In the genomic region with DNA sequence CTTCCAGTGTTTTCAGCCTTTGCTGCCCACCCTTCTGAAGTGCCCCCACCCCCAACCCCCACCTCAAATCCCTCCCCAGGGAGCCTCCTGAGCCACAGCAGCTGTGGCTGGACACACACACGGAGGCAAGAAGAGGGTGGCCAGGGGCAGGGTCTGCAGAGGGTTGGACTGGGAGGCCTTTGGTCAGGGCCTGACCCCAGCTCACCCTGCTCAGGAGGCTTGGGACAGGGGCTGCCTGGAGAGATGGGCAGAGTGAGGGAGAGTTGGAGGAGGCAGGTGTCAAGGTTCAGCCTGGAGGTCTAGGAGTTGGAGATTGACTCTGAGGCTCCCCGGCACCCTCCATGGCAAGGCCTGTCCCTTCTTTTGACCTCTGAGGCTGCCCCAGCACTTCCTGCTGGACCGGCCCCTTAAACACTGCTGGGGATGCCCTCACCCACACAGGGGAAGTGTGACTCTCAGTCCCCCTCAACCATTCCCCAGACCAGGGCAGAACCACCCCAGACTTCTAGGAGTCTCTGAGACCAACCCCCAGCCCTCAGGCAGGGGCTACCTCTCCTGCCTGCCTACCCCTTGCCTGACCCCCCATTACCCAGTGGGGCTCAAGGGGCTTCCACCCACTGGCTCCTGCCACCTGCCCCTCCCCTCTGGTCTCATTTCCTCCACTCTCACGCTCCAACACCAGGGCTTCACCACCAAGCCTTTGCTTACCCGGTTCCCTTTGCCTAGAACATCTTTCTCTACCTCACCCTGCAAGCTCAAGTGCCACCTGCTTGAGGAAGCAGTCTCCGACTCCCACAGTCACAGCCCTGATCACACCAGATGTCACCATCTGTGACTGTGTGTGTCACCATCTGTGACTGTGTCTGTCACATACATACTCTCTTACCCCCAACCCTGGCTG, we compare ENCODE assay signal across 8 cellular contexts. TPM values are rescaled to one million over a fixed set of nuclear protein-coding genes. Genes with fewer than 3 reads are reported as not detected.
DNase-seq lines count a peak whose midpoint lies in the region; ATAC-seq and TF ChIP-seq lines count a peak whose summit lies in the region.

No MANE protein-coding gene starts in this region.

- no peak overlapping the region for H3K9ac ChIP-seq in BLaER1

- peaks cover 88% of the 10 kb centered on the region for H4K20me1 ChIP-seq in BLaER1

- no peaks in the 10 kb centered on the region for H3K27me3 ChIP-seq in BLaER1
- H3K27me3 ChIP-seq in gastroesophageal sphincter: no peaks in the 10 kb centered on the region

- no peaks in the 10 kb centered on the region for H3K36me3 ChIP-seq in BLaER1
- no peaks in the 10 kb centered on the region for H3K36me3 ChIP-seq in gastroesophageal sphincter

- WGBS in gastroesophageal sphincter (ENCODE audit: low coverage in 1 of 2), 2 donors: 73 to 76% methylated on average over 3 to 5 of the region's 6 CpGs

- peak overlapping the region; percentile 24; the same call in 1 of the 2 replicates for H3K27ac ChIP-seq in BLaER1
- H3K27ac ChIP-seq in gastroesophageal sphincter: peak overlapping the region in 2 of 4 donors; percentile 35 to 49

- H3K27me3 Mint-ChIP-seq in activated naive CD8-positive, alpha-beta T cell treated with anti-CD3 and anti-CD28 coated beads, Interleukin-2, amount 10 ng/mL, durations not matched to agents 7 days and 5 days: no peaks in the 10 kb centered on the region

- TF ChIP-seq EP300 in gastroesophageal sphincter (IDR thresholded peaks at IDR 0.05): no peak

- POLR2A ChIA-PET in activated naive CD8-positive, alpha-beta T cell treated with anti-CD3 and anti-CD28 coated beads, Interleukin-2, amount 10 ng/mL, durations not matched to agents 7 days and 5 days (lab: Charles Lee): no interaction called here

- peak overlapping the region; percentile 63 for H3K4me2 ChIP-seq in BLaER1

- no peaks in the 10 kb centered on the region for H3K9me3 Mint-ChIP-seq in activated naive CD8-positive, alpha-beta T cell treated with anti-CD3 and anti-CD28 coated beads, Interleukin-2, amount 10 ng/mL, durations not matched to agents 7 days and 5 days

- H3K4me3 ChIP-seq in BLaER1: no peak overlapping the region
- no peak overlapping the region for H3K4me3 ChIP-seq in gastroesophageal sphincter

- H3K9me3 ChIP-seq in BLaER1 (no peaks in the 10 kb centered on the region), gastroesophageal sphincter (no peaks in the 10 kb centered on the region)

- no peak for DNase-seq in activated naive CD8-positive, alpha-beta T cell treated with anti-CD3 and anti-CD28 coated beads, Interleukin-2, amount 10 ng/mL, durations not matched to agents 7 days and 5 days
- DNase-seq in NK-92 treated with Interleukin-12 subunit alpha and Interleukin-12 subunit beta, amount 100 ng/mL, for 24 hours (lab: John Stamatoyannopoulos, UW): no peak
- DNase-seq in NCI-H345 treated with DMSO at 0.1 percent for 48 hours (lab: John Stamatoyannopoulos, UW; ENCODE audit: unreplicated experiment) (no peak), cortex of kidney (lab: John Stamatoyannopoulos, UW) (no peak)

- TF ChIP-seq POLR2A in gastroesophageal sphincter (IDR thresholded peaks at IDR 0.05): no peak

- H3K4me1 Mint-ChIP-seq in activated naive CD8-positive, alpha-beta T cell treated with anti-CD3 and anti-CD28 coated beads, Interleukin-2, amount 10 ng/mL, durations not matched to agents 7 days and 5 days: peaks cover 46% of the 10 kb centered on the region

- peaks cover 84% of the 10 kb centered on the region for H3K4me1 ChIP-seq in BLaER1
- H3K4me1 ChIP-seq in gastroesophageal sphincter: peaks cover 0 to 77% (median 30%) of the 10 kb centered on the region in 3 donors

- H3K4me3 Mint-ChIP-seq in activated naive CD8-positive, alpha-beta T cell treated with anti-CD3 and anti-CD28 coated beads, Interleukin-2, amount 10 ng/mL, durations not matched to agents 7 days and 5 days: no peak overlapping the region

- no peak for TF ChIP-seq CTCF in gastroesophageal sphincter (IDR thresholded peaks at IDR 0.05)

- H3K27ac Mint-ChIP-seq in activated naive CD8-positive, alpha-beta T cell treated with anti-CD3 and anti-CD28 coated beads, Interleukin-2, amount 10 ng/mL, durations not matched to agents 7 days and 5 days: peak overlapping the region; percentile 64

- no peaks in the 10 kb centered on the region for H3K36me3 Mint-ChIP-seq in activated naive CD8-positive, alpha-beta T cell treated with anti-CD3 and anti-CD28 coated beads, Interleukin-2, amount 10 ng/mL, durations not matched to agents 7 days and 5 days

- ATAC-seq in GM18867 (IDR thresholded peaks at IDR 0.05; ENCODE audit: unreplicated experiment) (peak; percentile 61), HG03432 (IDR thresholded peaks at IDR 0.05; ENCODE audit: unreplicated experiment) (peak; percentile 53), gastroesophageal sphincter (no peak)
- peak; percentile 16 for ATAC-seq in activated naive CD8-positive, alpha-beta T cell treated with anti-CD3 and anti-CD28 coated beads, Interleukin-2, amount 10 ng/mL, durations not matched to agents 7 days and 5 days (ENCODE audit: low read depth)

RNA-seq across cellular contexts. Expression of a gene that starts 8.6 kb away (rescaled TPM):
- 100 to 1,000 TPM; 129 to 134 TPM for total RNA-seq in activated naive CD8-positive, alpha-beta T cell treated with anti-CD3 and anti-CD28 coated beads, Interleukin-2, amount 10 ng/mL, durations not matched to agents 7 days and 5 days
- total RNA-seq in gastroesophageal sphincter: 100 to 1,000 TPM in 2 of 4 donors, 10 to 100 TPM in 2; 72.4 to 125 (median 95.1) TPM

RNA-seq across cellular contexts. Expression of a gene that starts 50.3 kb away (rescaled TPM):
- total RNA-seq in activated naive CD8-positive, alpha-beta T cell treated with anti-CD3 and anti-CD28 coated beads, Interleukin-2, amount 10 ng/mL, durations not matched to agents 7 days and 5 days: 1 to 10 TPM; 7.8 to 8.0 TPM
- total RNA-seq in gastroesophageal sphincter: 10 to 100 TPM; 35.8 to 56.6 (median 45.0) TPM

Comparison
In these comparisons a context has a peak if more than half of its experiments do, and no peak if none do; other contexts are left out.
1. RNA of a gene that starts 50.3 kb away (total RNA-seq): 35.8 to 56.6 TPM in gastroesophageal sphincter; 7.8 to 8.0 TPM in activated naive CD8-positive, alpha-beta T cell treated with anti-CD3 and anti-CD28 coated beads, Interleukin-2, amount 10 ng/mL, durations not matched to agents 7 days and 5 days; every median in the first group is over 4 times any median in the second.